ENCODE assay signal across 19 cellular contexts in the genomic region with DNA sequence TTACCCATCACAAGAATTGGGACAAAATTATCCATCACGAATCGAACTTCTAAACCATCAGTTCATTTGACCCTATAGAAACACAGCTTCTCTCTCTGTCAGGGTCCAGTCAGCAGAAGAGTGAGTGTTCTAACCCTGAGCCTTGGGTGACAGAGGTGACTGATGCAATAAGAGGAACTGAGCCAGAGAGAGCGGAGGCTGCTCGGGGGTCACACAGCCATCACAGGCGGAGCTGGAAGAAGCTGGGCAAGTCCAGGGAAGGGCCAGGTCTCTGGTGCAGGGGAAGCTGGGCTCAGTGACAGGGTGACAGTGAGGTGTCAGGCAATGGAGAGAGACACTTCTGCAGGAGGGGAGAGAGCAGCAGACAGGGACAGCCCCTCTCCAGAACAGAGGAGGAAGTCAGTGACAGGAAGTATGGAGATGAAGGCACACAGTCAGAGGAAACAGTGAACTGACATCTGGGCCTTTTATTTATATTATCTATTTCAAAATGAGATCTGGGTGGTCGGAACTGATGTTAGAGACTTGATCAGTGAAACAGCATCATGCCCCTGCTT.
DNase-seq lines count a peak whose midpoint lies in the region; ATAC-seq and TF ChIP-seq lines count a peak whose summit lies in the region.
"Had no signal": no experiment of that assay in that cellular context is flagged by ENCODE, and none has a peak within 500 bp of the region (broad histone marks: within the 10 kb centered on the region; RNA-seq: fewer than 3 reads in every experiment).

No MANE protein-coding gene starts in this region.

- H3K4me1 ChIP-seq in DOHH2 (ENCODE audit: control insufficient read depth, low read length) (peaks cover 11% of the 10 kb centered on the region), OCI-LY7 (ENCODE audit: insufficient read depth, low read length, poor library complexity, severe bottlenecking) (peaks cover 12% of the 10 kb centered on the region), foreskin keratinocyte (no peaks in the 10 kb centered on the region)
- no peaks in the 10 kb centered on the region for H3K4me1 ChIP-seq in naive thymus-derived CD4-positive, alpha-beta T cell (ENCODE audit: control insufficient read depth in 2 of 2, insufficient read depth in 2 of 2, low read length in 2 of 2)
- H3K4me1 ChIP-seq: adrenal gland had no signal

- H3K36me3 ChIP-seq in DOHH2 (ENCODE audit: control insufficient read depth, low read length) = no peaks in the 10 kb centered on the region
- H3K36me3 ChIP-seq in OCI-LY7 (ENCODE audit: insufficient read depth, low read length) = no peaks in the 10 kb centered on the region
- H3K36me3 ChIP-seq in naive thymus-derived CD4-positive, alpha-beta T cell (ENCODE audit: control insufficient read depth in 2 of 3, insufficient read depth in 3 of 3, low read length in 3 of 3) = no peaks in the 10 kb centered on the region
- H3K36me3 ChIP-seq: adrenal gland, spleen had no signal

- H3K27me3 ChIP-seq in DOHH2 (ENCODE audit: control insufficient read depth, low read length) (peaks cover 19% of the 10 kb centered on the region), foreskin keratinocyte (no peaks in the 10 kb centered on the region)
- H3K27me3 ChIP-seq in naive thymus-derived CD4-positive, alpha-beta T cell (ENCODE audit: control insufficient read depth in 2 of 2, insufficient read depth in 2 of 2, low read length in 2 of 2) = no peaks in the 10 kb centered on the region
- H3K27me3 ChIP-seq: adrenal gland had no signal

- H3K27ac ChIP-seq in DOHH2 (ENCODE audit: low read depth, low read length) = no peak overlapping the region
- no peak overlapping the region for H3K27ac ChIP-seq in OCI-LY7 (ENCODE audit: low read depth, low read length, poor library complexity, severe bottlenecking)
- H3K27ac ChIP-seq in naive thymus-derived CD4-positive, alpha-beta T cell (ENCODE audit: low read depth, low read length) = no peak overlapping the region
- H3K27ac ChIP-seq in foreskin keratinocyte = no peak overlapping the region
- H3K27ac ChIP-seq: adrenal gland, spleen had no signal

- no peaks in the 10 kb centered on the region for H3K9me3 Mint-ChIP-seq in naive thymus-derived CD4-positive, alpha-beta T cell
- H3K9me3 Mint-ChIP-seq: HFFc6, mesothelial cell of epicardium had no signal

- no TSS peak for BruUV-seq in OCI-LY7 (replicated peaks; lab: Mats Ljungman, UMichigan)

- intact Hi-C loops in OCI-LY7 (cut with micrococcal nuclease; ENCODE audit: unreplicated experiment) = no loop called here
- intact Hi-C loops in naive thymus-derived CD4-positive, alpha-beta T cell (cut with micrococcal nuclease) = no loop called here

- H3K36me3 Mint-ChIP-seq in naive thymus-derived CD4-positive, alpha-beta T cell = no peaks in the 10 kb centered on the region
- H3K36me3 Mint-ChIP-seq: mesothelial cell of epicardium had no signal

- H4K20me1 ChIP-seq in DOHH2 (ENCODE audit: control insufficient read depth, insufficient read depth, low read depth, low read length) (no peaks in the 10 kb centered on the region), OCI-LY7 (ENCODE audit: insufficient read depth, low read length) (no peaks in the 10 kb centered on the region)

- H3K79me2 ChIP-seq in DOHH2 (ENCODE audit: control insufficient read depth, low read length) (no peaks in the 10 kb centered on the region), OCI-LY7 (ENCODE audit: insufficient read depth, low read depth, low read length) (no peaks in the 10 kb centered on the region)

- peaks cover 3 to 23% (median 10%) of the 10 kb centered on the region in 5 donors for H3K27me3 Mint-ChIP-seq in naive thymus-derived CD4-positive, alpha-beta T cell

- CTCF ChIA-PET in OCI-LY7 (lab: Charles Lee; ENCODE audit: unreplicated experiment) = no interaction called here
- CTCF ChIA-PET in naive thymus-derived CD4-positive, alpha-beta T cell (lab: Charles Lee) = interaction anchor here (0.5 kb wide), 1 partner anchor 11 kb away, joined by 3 read pairs; no protein-coding TSS in a partner anchor

- ATAC-seq in GM21723 (IDR thresholded peaks at IDR 0.05; ENCODE audit: unreplicated experiment) (peak; percentile 43), foreskin keratinocyte (no peak)
- peak; percentile 66 for ATAC-seq in naive thymus-derived CD4-positive, alpha-beta T cell

- H3K27ac Mint-ChIP-seq in naive thymus-derived CD4-positive, alpha-beta T cell = no peak overlapping the region
- H3K27ac Mint-ChIP-seq: HFFc6, mesothelial cell of epicardium had no signal

- no peaks in the 10 kb centered on the region for H3F3A ChIP-seq in DOHH2 (ENCODE audit: control insufficient read depth, insufficient read depth)

- peaks cover 0 to 7% (median 0%) of the 10 kb centered on the region in 7 donors for H3K4me1 Mint-ChIP-seq in naive thymus-derived CD4-positive, alpha-beta T cell

- H3K4me2 ChIP-seq in DOHH2 (ENCODE audit: low read length) (peak overlapping the region; percentile 39), OCI-LY7 (ENCODE audit: low read length) (peak overlapping the region; percentile 31; the same call in 1 of the 2 replicates)
- H3K4me2 ChIP-seq: SK-N-SH had no signal

- POLR2A ChIA-PET in OCI-LY7 (lab: Charles Lee) = interaction anchor here (0.6 to 0.8 kb wide), 3 partner anchors 11 to 202 kb away, joined by 3 to 4 read pairs (median 3); no protein-coding TSS in a partner anchor
- POLR2A ChIA-PET in naive thymus-derived CD4-positive, alpha-beta T cell (lab: Charles Lee) = no interaction called here

- H2AFZ ChIP-seq in OCI-LY7 (ENCODE audit: low read length) = peak overlapping the region; percentile 71

- H3K4me3 Mint-ChIP-seq in naive thymus-derived CD4-positive, alpha-beta T cell = no peak overlapping the region
- H3K4me3 Mint-ChIP-seq: HFFc6, mesothelial cell of epicardium had no signal

- H3K9me3 ChIP-seq in DOHH2 (ENCODE audit: control insufficient read depth, insufficient read depth, low read length) (no peaks in the 10 kb centered on the region), OCI-LY7 (ENCODE audit: low read length) (no peaks in the 10 kb centered on the region)
- no peaks in the 10 kb centered on the region for H3K9me3 ChIP-seq in naive thymus-derived CD4-positive, alpha-beta T cell (ENCODE audit: control insufficient read depth in 2 of 3, low read length in 3 of 3)
- H3K9me3 ChIP-seq: adrenal gland, SK-N-SH, spleen had no signal

- DNase-seq in OCI-LY7 (ENCODE audit: low spot score) (peak; percentile 36), SW480 (ENCODE audit: low spot score) (no peak), foreskin keratinocyte (no peak), NCI-H1092 treated with DMSO at 0.1 percent for 48 hours (lab: John Stamatoyannopoulos, UW) (no peak)
- DNase-seq in naive thymus-derived CD4-positive, alpha-beta T cell = no peak
- DNase-seq: activated CD4-positive, alpha-beta T cell treated with anti-CD3 and anti-CD28 coated beads for 4 hours; activated effector memory CD4-positive, alpha-beta T cell treated with Interleukin-2 at 50 U/mL for 16 hours; adrenal gland; dermis blood vessel endothelial cell; DMS79 treated with DMSO at 0.1 percent for 48 hours; HFFc6; NCI-H146; NCI-H2171 treated with DMSO at 0.1 percent for 48 hours; NCI-H748 treated with DMSO at 0.1 percent for 48 hours; SK-N-SH; spleen had no signal

- no peak overlapping the region for H3K4me3 ChIP-seq in DOHH2 (ENCODE audit: low read length)
- no peak overlapping the region for H3K4me3 ChIP-seq in OCI-LY7 (ENCODE audit: low read depth, low read length, poor library complexity, severe bottlenecking)
- no peak overlapping the region for H3K4me3 ChIP-seq in naive thymus-derived CD4-positive, alpha-beta T cell (ENCODE audit: low read length)
- H3K4me3 ChIP-seq: adrenal gland, spleen had no signal

- H3K9me2 ChIP-seq in DOHH2 (replicated peaks; ENCODE audit: control insufficient read depth, low read length) (no peaks in the 10 kb centered on the region), OCI-LY7 (ENCODE audit: insufficient read depth, low read length) (no peaks in the 10 kb centered on the region)
- H3K9me2 ChIP-seq: SK-N-SH had no signal

- no peak for TF ChIP-seq CTCF in DOHH2 (IDR thresholded peaks at IDR 0.05; ENCODE audit: low read depth, low read length, poor library complexity, severe bottlenecking)
- TF ChIP-seq CTCF in OCI-LY7 (conservative IDR thresholded peaks at IDR 0.05; ENCODE audit: low read length) = no peak
- no peak for TF ChIP-seq CTCF in foreskin keratinocyte (conservative IDR thresholded peaks at IDR 0.05)
